1 cellular context compared by ENCODE assay signal in the genomic region with DNA sequence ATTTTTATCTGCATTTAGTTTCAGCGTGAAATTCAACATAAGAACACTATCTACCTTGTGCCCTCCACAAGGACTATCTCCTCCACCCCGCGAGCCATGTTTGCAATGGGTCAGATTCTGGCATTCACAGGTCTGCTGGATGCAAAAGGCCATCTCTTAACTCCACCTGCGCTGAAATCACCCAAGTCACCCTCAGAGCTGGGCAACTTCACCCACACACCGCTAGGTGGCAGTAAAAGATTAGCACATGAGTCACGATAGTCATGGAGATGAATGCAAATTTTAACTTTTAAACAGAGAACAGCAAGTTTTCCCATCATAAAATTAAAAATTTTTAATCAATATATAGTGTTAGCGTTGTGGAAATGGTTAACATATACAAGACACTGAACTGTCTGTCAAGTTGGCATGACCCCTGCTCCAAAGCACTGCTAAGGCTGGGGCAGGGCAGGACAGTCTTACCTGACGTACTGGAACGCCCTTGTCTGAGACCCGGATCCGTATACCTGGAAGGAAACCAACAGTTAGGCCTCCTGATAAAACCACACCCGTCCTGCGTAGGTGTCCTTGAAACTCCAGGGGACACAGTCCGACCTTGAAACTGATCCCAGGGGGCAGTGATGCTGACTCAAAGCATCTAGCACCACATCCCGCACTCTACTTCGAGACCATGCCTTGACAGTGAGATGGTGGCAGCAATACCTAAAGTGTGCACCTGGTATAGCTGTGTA.
A peak's percentile ranks its signal among the peaks of the same experiment; 100 is the strongest.
TF ChIP-seq lines count a peak whose summit lies in the region.

No MANE protein-coding gene starts in this region.

TF ChIP-seq in HepG2, 621 proteins besides CTCF, POLR2A, EP300 and RAD21 (continued from another document and continues in another):
- TF ChIP-seq ZXDC (CRISPR knock-in tag; IDR thresholded peaks at IDR 0.05): no peak
- peak; percentile 30; the same call in 1 of the 2 replicates for TF ChIP-seq REPIN1 (CRISPR knock-in tag; IDR thresholded peaks at IDR 0.05; ENCODE audit: borderline replicate concordance, low read depth)
- peak; percentile 38; the same call in 1 of the 2 replicates for TF ChIP-seq FOSL2 (CRISPR knock-in tag; IDR thresholded peaks at IDR 0.05)
- no peak for TF ChIP-seq ZNF503 (CRISPR knock-in tag; IDR thresholded peaks at IDR 0.05)
- TF ChIP-seq TFAP4 (IDR thresholded peaks at IDR 0.05; ENCODE audit: borderline replicate concordance, low read depth): no peak
- TF ChIP-seq, protein P1, sequence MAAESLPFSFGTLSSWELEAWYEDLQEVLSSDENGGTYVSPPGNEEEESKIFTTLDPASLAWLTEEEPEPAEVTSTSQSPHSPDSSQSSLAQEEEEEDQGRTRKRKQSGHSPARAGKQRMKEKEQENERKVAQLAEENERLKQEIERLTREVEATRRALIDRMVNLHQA (CRISPR knock-in tag; IDR thresholded peaks at IDR 0.05): no peak
- TF ChIP-seq SIN3A (IDR thresholded peaks at IDR 0.05; ENCODE audit: borderline replicate concordance, low read depth, low read length): no peak
- TF ChIP-seq ZNF773 (CRISPR knock-in tag; IDR thresholded peaks at IDR 0.05; ENCODE audit: borderline replicate concordance): no peak
- TF ChIP-seq ZNF274 (CRISPR knock-in tag; IDR thresholded peaks at IDR 0.05): no peak
- TF ChIP-seq ZNF430 (CRISPR knock-in tag; IDR thresholded peaks at IDR 0.05): no peak
- no peak for TF ChIP-seq PHB2 (IDR thresholded peaks at IDR 0.05; ENCODE audit: partially characterized antibody)
- TF ChIP-seq RORA (CRISPR knock-in tag; IDR thresholded peaks at IDR 0.05): no peak
- no peak for TF ChIP-seq TOE1 (CRISPR knock-in tag; IDR thresholded peaks at IDR 0.05)
- no peak for TF ChIP-seq RCOR2 (CRISPR knock-in tag; IDR thresholded peaks at IDR 0.05)
- no peak for TF ChIP-seq ZBTB42 (CRISPR knock-in tag; IDR thresholded peaks at IDR 0.05)
- TF ChIP-seq HOMEZ (CRISPR knock-in tag; IDR thresholded peaks at IDR 0.05; ENCODE audit: low read depth): peak; percentile 20; the same call in 1 of the 2 replicates
- TF ChIP-seq, protein P2, sequence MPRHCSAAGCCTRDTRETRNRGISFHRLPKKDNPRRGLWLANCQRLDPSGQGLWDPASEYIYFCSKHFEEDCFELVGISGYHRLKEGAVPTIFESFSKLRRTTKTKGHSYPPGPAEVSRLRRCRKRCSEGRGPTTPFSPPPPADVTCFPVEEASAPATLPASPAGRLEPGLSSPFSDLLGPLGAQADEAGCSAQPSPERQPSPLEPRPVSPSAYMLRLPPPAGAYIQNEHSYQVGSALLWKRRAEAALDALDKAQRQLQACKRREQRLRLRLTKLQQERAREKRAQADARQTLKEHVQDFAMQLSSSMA (CRISPR knock-in tag; IDR thresholded peaks at IDR 0.05): no peak
- TF ChIP-seq CHCHD3 (CRISPR knock-in tag; IDR thresholded peaks at IDR 0.05): no peak
- no peak for TF ChIP-seq PHF5A (CRISPR knock-in tag; IDR thresholded peaks at IDR 0.05; ENCODE audit: low read depth, unreplicated experiment)
- 0 out of 2 replicates have a peak, but pooled peaks have one; percentile 18 for TF ChIP-seq SPEN (CRISPR knock-in tag; IDR thresholded peaks at IDR 0.05; ENCODE audit: low read depth)
- TF ChIP-seq SALL1 (CRISPR knock-in tag; IDR thresholded peaks at IDR 0.05): peak; percentile 14; the same call in 1 of the 2 replicates
- no peak for TF ChIP-seq ZNF17 (CRISPR knock-in tag; IDR thresholded peaks at IDR 0.05)
- TF ChIP-seq RFX5 (IDR thresholded peaks at IDR 0.05; ENCODE audit: low read depth, low read length): no peak
- 0 out of 2 replicates have a peak, but pooled peaks have one; percentile 43 for TF ChIP-seq ZNF619 (CRISPR knock-in tag; IDR thresholded peaks at IDR 0.05)
- TF ChIP-seq SOX6 (IDR thresholded peaks at IDR 0.05): no peak
- TF ChIP-seq SOX6 (CRISPR knock-in tag; IDR thresholded peaks at IDR 0.05): peak; percentile 29; the same call in 1 of the 2 replicates
- no peak for TF ChIP-seq ZNF567 (CRISPR knock-in tag; IDR thresholded peaks at IDR 0.05; ENCODE audit: borderline replicate concordance)
- TF ChIP-seq ZNF713 (CRISPR knock-in tag; IDR thresholded peaks at IDR 0.05): no peak
- TF ChIP-seq ZNF775 (CRISPR knock-in tag; IDR thresholded peaks at IDR 0.05; ENCODE audit: borderline replicate concordance): no peak
- TF ChIP-seq, protein P3, sequence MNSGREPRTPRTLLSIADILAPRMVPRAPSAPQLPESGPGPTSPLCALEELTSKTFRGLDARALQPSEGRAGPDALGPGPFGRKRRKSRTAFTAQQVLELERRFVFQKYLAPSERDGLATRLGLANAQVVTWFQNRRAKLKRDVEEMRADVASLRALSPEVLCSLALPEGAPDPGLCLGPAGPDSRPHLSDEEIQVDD (CRISPR knock-in tag; IDR thresholded peaks at IDR 0.05; ENCODE audit: borderline replicate concordance): no peak
- 0 out of 2 replicates have a peak, but pooled peaks have one; percentile 36 for TF ChIP-seq THYN1 (CRISPR knock-in tag; IDR thresholded peaks at IDR 0.05; ENCODE audit: borderline replicate concordance, low read depth)
- no peak for TF ChIP-seq ARHGAP35 (CRISPR knock-in tag; IDR thresholded peaks at IDR 0.05; ENCODE audit: borderline replicate concordance)
- TF ChIP-seq ZNF501 (CRISPR knock-in tag; IDR thresholded peaks at IDR 0.05): peak; percentile 66; the same call in 1 of the 2 replicates
- 0 out of 2 replicates have a peak, but pooled peaks have one; percentile 48 for TF ChIP-seq THRA (CRISPR knock-in tag; IDR thresholded peaks at IDR 0.05; ENCODE audit: borderline replicate concordance)
- no peak for TF ChIP-seq PTBP1 (IDR thresholded peaks at IDR 0.05; ENCODE audit: low read depth, low read length, poor library complexity, severe bottlenecking)
- TF ChIP-seq MYPOP (CRISPR knock-in tag; IDR thresholded peaks at IDR 0.05): no peak
- TF ChIP-seq, protein P4, sequence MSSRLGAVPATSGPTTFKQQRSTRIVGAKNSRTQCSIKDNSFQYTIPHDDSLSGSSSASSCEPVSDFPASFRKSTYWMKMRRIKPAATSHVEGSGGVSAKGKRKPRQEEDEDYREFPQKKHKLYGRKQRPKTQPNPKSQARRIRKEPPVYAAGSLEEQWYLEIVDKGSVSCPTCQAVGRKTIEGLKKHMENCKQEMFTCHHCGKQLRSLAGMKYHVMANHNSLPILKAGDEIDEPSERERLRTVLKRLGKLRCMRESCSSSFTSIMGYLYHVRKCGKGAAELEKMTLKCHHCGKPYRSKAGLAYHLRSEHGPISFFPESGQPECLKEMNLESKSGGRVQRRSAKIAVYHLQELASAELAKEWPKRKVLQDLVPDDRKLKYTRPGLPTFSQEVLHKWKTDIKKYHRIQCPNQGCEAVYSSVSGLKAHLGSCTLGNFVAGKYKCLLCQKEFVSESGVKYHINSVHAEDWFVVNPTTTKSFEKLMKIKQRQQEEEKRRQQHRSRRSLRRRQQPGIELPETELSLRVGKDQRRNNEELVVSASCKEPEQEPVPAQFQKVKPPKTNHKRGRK (CRISPR knock-in tag; IDR thresholded peaks at IDR 0.05): 0 out of 2 replicates have a peak, but pooled peaks have one; percentile 72
- TF ChIP-seq IRF1 (CRISPR knock-in tag; IDR thresholded peaks at IDR 0.05; ENCODE audit: low read depth): no peak
